14 cellular contexts compared by ENCODE assay signal in genomic region chr6:22448311-22448711, GRCh38.
DNase-seq lines count a peak whose midpoint lies in the region; ATAC-seq and TF ChIP-seq lines count a peak whose summit lies in the region.
"Had no signal": no experiment of that assay in that cellular context is flagged by ENCODE, and none has a peak within 500 bp of the region (broad histone marks: within the 10 kb centered on the region; RNA-seq: fewer than 3 reads in every experiment).

No MANE protein-coding gene starts in this region.

- H3K9me3 ChIP-seq in AG04450 (ENCODE audit: control insufficient read depth, insufficient read depth, low read length) (peaks cover 3% of the 10 kb centered on the region; the same call in 1 of the 2 replicates), endodermal cell (ENCODE audit: control insufficient read depth, low read length) (no peaks in the 10 kb centered on the region)
- H3K9me3 ChIP-seq: stomach had no signal

- H3K4me3 ChIP-seq in AG04450 (ENCODE audit: low read depth, low read length): no peak overlapping the region
- no peak overlapping the region for H3K4me3 ChIP-seq in endodermal cell (ENCODE audit: low read length)
- H3K4me3 ChIP-seq: stomach had no signal

- 57 to 78% methylated on average over 1 to 6 of the region's 6 CpGs for WGBS in endodermal cell (ENCODE audit: insufficient coverage in 1 of 2, insufficient read length in 1 of 2), 2 experiments

- H3K27ac Mint-ChIP-seq in endodermal cell (no peak overlapping the region), mesothelial cell of epicardium (peak overlapping the region; percentile 92)
- H3K27ac Mint-ChIP-seq: activated CD4-positive, alpha-beta T cell treated with anti-CD3 and anti-CD28 coated beads for 36 hours; activated naive CD4-positive, alpha-beta T cell treated with anti-CD3 and anti-CD28 coated beads, Interleukin-2, amount 50 U/mL, for 24 hours had no signal

- H3K4me1 Mint-ChIP-seq in endodermal cell: peaks cover 11% of the 10 kb centered on the region
- H3K4me1 Mint-ChIP-seq in mesothelial cell of epicardium: peaks cover 29% of the 10 kb centered on the region
- H3K4me1 Mint-ChIP-seq: activated CD4-positive, alpha-beta T cell treated with anti-CD3 and anti-CD28 coated beads for 36 hours; activated naive CD4-positive, alpha-beta T cell treated with anti-CD3 and anti-CD28 coated beads, Interleukin-2, amount 50 U/mL, for 24 hours had no signal

- no peaks in the 10 kb centered on the region for H3K4me1 ChIP-seq in endodermal cell (ENCODE audit: control insufficient read depth, insufficient read depth, low read length)
- H3K4me1 ChIP-seq: stomach had no signal

- no peak overlapping the region for H3K4me3 Mint-ChIP-seq in endodermal cell
- H3K4me3 Mint-ChIP-seq in mesothelial cell of epicardium: no peak overlapping the region
- H3K4me3 Mint-ChIP-seq: activated CD4-positive, alpha-beta T cell treated with anti-CD3 and anti-CD28 coated beads for 36 hours; activated naive CD4-positive, alpha-beta T cell treated with anti-CD3 and anti-CD28 coated beads, Interleukin-2, amount 50 U/mL, for 24 hours had no signal

- DNase-seq in AG04450 (ENCODE audit: low read depth, low spot score) (peak; percentile 38), NCI-H2227 (lab: John Stamatoyannopoulos, UW; ENCODE audit: unreplicated experiment) (peak; percentile 30), endodermal cell (no peak), mesothelial cell of epicardium (ENCODE audit: low spot score in 2 of 2, unreplicated experiment in 2 of 2) (no peak), globus pallidus (ENCODE audit: low spot score) (no peak), NCI-H2029 (lab: John Stamatoyannopoulos, UW) (no peak), RPMI8226 (no peak)
- DNase-seq: activated CD4-positive, alpha-beta T cell treated with anti-CD3 and anti-CD28 coated beads for 36 hours; midbrain; NCI-H1436; stomach had no signal

- peak overlapping the region; percentile 41 for H3K27ac ChIP-seq in AG04450 (ENCODE audit: low read depth, low read length)
- H3K27ac ChIP-seq in endodermal cell (ENCODE audit: low read depth, low read length): peak overlapping the region; percentile 92
- H3K27ac ChIP-seq: C4-2B had no signal

- POLR2A ChIA-PET in AG04450 (lab: Yijun Ruan, JAX): no interaction called here

- no peak overlapping the region for H3K9ac ChIP-seq in endodermal cell (ENCODE audit: extremely low read depth, low read length, poor library complexity, severe bottlenecking)

- H3K27me3 ChIP-seq in AG04450 (ENCODE audit: control insufficient read depth, insufficient read depth, low read length): no peaks in the 10 kb centered on the region
- no peaks in the 10 kb centered on the region for H3K27me3 ChIP-seq in endodermal cell (ENCODE audit: control insufficient read depth, insufficient read depth, low read length, poor library complexity, severe bottlenecking)
- H3K27me3 ChIP-seq: stomach had no signal

- CTCF ChIA-PET in AG04450 (lab: Charles Lee): no interaction called here

- H3K9me3 Mint-ChIP-seq in endodermal cell (no peaks in the 10 kb centered on the region), mesothelial cell of epicardium (no peaks in the 10 kb centered on the region)
- H3K9me3 Mint-ChIP-seq: activated naive CD4-positive, alpha-beta T cell treated with anti-CD3 and anti-CD28 coated beads, Interleukin-2, amount 50 U/mL, for 24 hours had no signal

- no peaks in the 10 kb centered on the region for H3K36me3 ChIP-seq in endodermal cell (ENCODE audit: control insufficient read depth, insufficient read depth, low read length)
- H3K36me3 ChIP-seq: stomach had no signal

- ATAC-seq in HG03175 (IDR thresholded peaks at IDR 0.05; ENCODE audit: unreplicated experiment): no peak
- ATAC-seq: activated CD4-positive, alpha-beta T cell treated with anti-CD3 and anti-CD28 coated beads for 36 hours had no signal

- no peaks in the 10 kb centered on the region for H3K36me3 Mint-ChIP-seq in endodermal cell (ENCODE audit: low read depth)
- H3K36me3 Mint-ChIP-seq in mesothelial cell of epicardium: no peaks in the 10 kb centered on the region
- H3K36me3 Mint-ChIP-seq: activated naive CD4-positive, alpha-beta T cell treated with anti-CD3 and anti-CD28 coated beads, Interleukin-2, amount 50 U/mL, for 24 hours had no signal

- TF ChIP-seq CTCF in AG04450 (IDR thresholded peaks at IDR 0.05; ENCODE audit: low read depth, low read length) (no peak), endodermal cell (conservative IDR thresholded peaks at IDR 0.05) (no peak), mesothelial cell of epicardium (IDR thresholded peaks at IDR 0.05; ENCODE audit: unreplicated experiment) (no peak)

- H3K27me3 Mint-ChIP-seq in endodermal cell (ENCODE audit: insufficient read depth) (no peaks in the 10 kb centered on the region), mesothelial cell of epicardium (ENCODE audit: low read depth) (no peaks in the 10 kb centered on the region)
- H3K27me3 Mint-ChIP-seq: activated CD4-positive, alpha-beta T cell treated with anti-CD3 and anti-CD28 coated beads for 36 hours; activated naive CD4-positive, alpha-beta T cell treated with anti-CD3 and anti-CD28 coated beads, Interleukin-2, amount 50 U/mL, for 24 hours had no signal

Comparison
In these comparisons a context has a peak if more than half of its experiments do, and no peak if none do; other contexts are left out.
1. DNase-seq: peak in AG04450 (single experiment) and NCI-H2227 (single experiment); none in endodermal cell (single experiment), mesothelial cell of epicardium (0 of 2), globus pallidus (single experiment), NCI-H2029 (single experiment) and RPMI8226 (single experiment).